Comparison of ENCODE assay signal across 1 cellular context in the genomic region with DNA sequence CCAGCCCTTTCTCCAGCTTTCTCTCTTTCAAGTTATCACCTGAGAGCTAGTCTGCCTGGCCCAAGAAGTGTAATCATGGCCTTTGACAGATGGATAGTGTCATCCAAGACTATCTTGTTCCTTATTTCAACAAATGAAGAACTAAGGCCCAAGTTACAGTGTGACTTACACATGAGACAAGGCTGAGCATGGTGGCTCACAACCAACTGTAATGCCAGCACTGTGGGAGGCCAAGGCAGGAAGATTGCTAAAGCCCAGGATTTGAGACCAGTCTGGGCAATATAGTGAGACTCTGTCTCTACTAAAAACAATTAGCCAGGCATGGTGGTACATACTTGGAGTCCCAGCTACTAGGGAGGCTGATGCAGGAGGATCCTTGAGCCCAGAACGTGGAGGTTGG.
TF ChIP-seq lines count a peak whose summit lies in the region.

No MANE protein-coding gene starts in this region.

TF ChIP-seq in H1, 55 proteins besides CTCF, POLR2A, EP300 and RAD21:
- no peak for TF ChIP-seq BRCA1 (IDR thresholded peaks at IDR 0.05; ENCODE audit: low read depth, low read length)
- TF ChIP-seq SP1 (IDR thresholded peaks at IDR 0.05; ENCODE audit: low read depth, low read length), result no peak
- TF ChIP-seq PHF8 (conservative IDR thresholded peaks at IDR 0.05; ENCODE audit: low read depth, low read length), result no peak
- no peak for TF ChIP-seq HDAC2 (IDR thresholded peaks at IDR 0.05; ENCODE audit: borderline replicate concordance in 1 of 2, low read depth in 2 of 2, low read length in 2 of 2)
- no peak for TF ChIP-seq MAFK (IDR thresholded peaks at IDR 0.05; ENCODE audit: low read depth, low read length)
TF ChIP-seq in H1: peak in this region for 0.
